11 cellular contexts compared by ENCODE assay signal in genomic region chr14:89720076-89720687, GRCh38.
DNase-seq lines count a peak whose midpoint lies in the region; ATAC-seq and TF ChIP-seq lines count a peak whose summit lies in the region.
"Had no signal": no experiment of that assay in that cellular context is flagged by ENCODE, and none has a peak within 500 bp of the region (broad histone marks: within the 10 kb centered on the region; RNA-seq: fewer than 3 reads in every experiment).

No MANE protein-coding gene starts in this region.

- WGBS in stomach, 5 donors: 75 to 84% (median 80%) methylated on average over 7 of the region's 7 CpGs

- no peaks in the 10 kb centered on the region for H3K9me3 ChIP-seq in lower lobe of right lung
- no peaks in the 10 kb centered on the region for H3K9me3 ChIP-seq in stomach
- H3K9me3 ChIP-seq: gastroesophageal sphincter had no signal

- H3K4me3 Mint-ChIP-seq in activated CD4-positive, alpha-beta T cell treated with anti-CD3 and anti-CD28 coated beads, Interleukin-2, amount 10 ng/mL, durations not matched to agents 7 days and 5 days: peak overlapping the region; percentile 57

- CTCF ChIA-PET in activated CD4-positive, alpha-beta T cell treated with anti-CD3 and anti-CD28 coated beads, Interleukin-2, amount 10 ng/mL, durations not matched to agents 7 days and 5 days (lab: Charles Lee): interaction anchor here (0.7 to 1.6 kb wide), 6 partner anchors 12 to 126 kb away, joined by 3 to 4 read pairs (median 4); no protein-coding TSS in a partner anchor

- peaks cover 66% of the 10 kb centered on the region for H3K4me1 Mint-ChIP-seq in activated CD4-positive, alpha-beta T cell treated with anti-CD3 and anti-CD28 coated beads, Interleukin-2, amount 10 ng/mL, durations not matched to agents 7 days and 5 days

- TF ChIP-seq POLR2A in stomach (IDR thresholded peaks at IDR 0.05): no peak

- H3K9me3 Mint-ChIP-seq in activated CD4-positive, alpha-beta T cell treated with anti-CD3 and anti-CD28 coated beads, Interleukin-2, amount 10 ng/mL, durations not matched to agents 7 days and 5 days: peaks cover 18% of the 10 kb centered on the region

- TF ChIP-seq EP300 in stomach (IDR thresholded peaks at IDR 0.05): no peak

- H3K4me1 ChIP-seq in lower lobe of right lung (peaks cover 33% of the 10 kb centered on the region), stomach (peaks cover 0 to 33% (median 0%) of the 10 kb centered on the region in 4 donors)
- H3K4me1 ChIP-seq: gastroesophageal sphincter had no signal

- intact Hi-C loops in lower lobe of right lung (cut with DNase I): no loop called here
- intact Hi-C loops in stomach (cut with DNase I; ENCODE audit: low total_unique reads): no loop called here

- peak overlapping the region; percentile 98 for H3K27ac Mint-ChIP-seq in activated CD4-positive, alpha-beta T cell treated with anti-CD3 and anti-CD28 coated beads, Interleukin-2, amount 10 ng/mL, durations not matched to agents 7 days and 5 days

- H3K36me3 Mint-ChIP-seq in activated CD4-positive, alpha-beta T cell treated with anti-CD3 and anti-CD28 coated beads, Interleukin-2, amount 10 ng/mL, durations not matched to agents 7 days and 5 days (ENCODE audit: low read depth): peaks cover 25% of the 10 kb centered on the region

- H3K27ac ChIP-seq in lower lobe of right lung (peak overlapping the region; percentile 47), stomach (peak overlapping the region in 2 of 5 donors; percentile 49 to 61)

- H3K36me3 ChIP-seq in lower lobe of right lung: no peaks in the 10 kb centered on the region
- no peaks in the 10 kb centered on the region for H3K36me3 ChIP-seq in stomach
- H3K36me3 ChIP-seq: gastroesophageal sphincter had no signal

- TF ChIP-seq CTCF in lower lobe of right lung (IDR thresholded peaks at IDR 0.05): no peak
- no peak for TF ChIP-seq CTCF in stomach (IDR thresholded peaks at IDR 0.05)

- DNase-seq in AML-193 (lab: John Stamatoyannopoulos, UW) (peak; percentile 42 to 47), lower lobe of right lung (no peak), GM19238 (ENCODE audit: insufficient read length, low spot score) (no peak), kidney glomerular epithelial cell (lab: John Stamatoyannopoulos, UW) (no peak), stomach (no peak)
- DNase-seq in activated CD4-positive, alpha-beta T cell treated with anti-CD3 and anti-CD28 coated beads, Interleukin-2, amount 10 ng/mL, durations not matched to agents 7 days and 5 days: peak; percentile 38
- DNase-seq: COR-L47, NCI-H1105 had no signal

- H3K27me3 ChIP-seq in lower lobe of right lung (ENCODE audit: low read depth) (no peaks in the 10 kb centered on the region), stomach (no peaks in the 10 kb centered on the region)
- H3K27me3 ChIP-seq: gastroesophageal sphincter had no signal

- ATAC-seq in GM21360 (IDR thresholded peaks at IDR 0.05; ENCODE audit: unreplicated experiment) (peak; percentile 11), lower lobe of right lung (peak in 1 of 2 donors; percentile 29), HG03045 (IDR thresholded peaks at IDR 0.05; ENCODE audit: unreplicated experiment) (no peak)

- no peak overlapping the region for H3K4me3 ChIP-seq in lower lobe of right lung
- H3K4me3 ChIP-seq in stomach: no peak overlapping the region
- H3K4me3 ChIP-seq: gastroesophageal sphincter had no signal

- POLR2A ChIA-PET in activated CD4-positive, alpha-beta T cell treated with anti-CD3 and anti-CD28 coated beads, Interleukin-2, amount 10 ng/mL, durations not matched to agents 7 days and 5 days (lab: Charles Lee): interaction anchor here (0.7 kb wide), 1 partner anchor 27 kb away, joined by 4 read pairs; no protein-coding TSS in a partner anchor

- no peaks in the 10 kb centered on the region for H3K27me3 Mint-ChIP-seq in activated CD4-positive, alpha-beta T cell treated with anti-CD3 and anti-CD28 coated beads, Interleukin-2, amount 10 ng/mL, durations not matched to agents 7 days and 5 days

Comparison
In these comparisons a context has a peak if more than half of its experiments do, and no peak if none do; other contexts are left out.
1. DNase-seq: peak in AML-193 (2 of 2) and activated CD4-positive, alpha-beta T cell treated with anti-CD3 and anti-CD28 coated beads, Interleukin-2, amount 10 ng/mL, durations not matched to agents 7 days and 5 days (single experiment); none in lower lobe of right lung (single experiment), GM19238 (single experiment), kidney glomerular epithelial cell (single experiment) and stomach (single experiment).